In the genomic region with DNA sequence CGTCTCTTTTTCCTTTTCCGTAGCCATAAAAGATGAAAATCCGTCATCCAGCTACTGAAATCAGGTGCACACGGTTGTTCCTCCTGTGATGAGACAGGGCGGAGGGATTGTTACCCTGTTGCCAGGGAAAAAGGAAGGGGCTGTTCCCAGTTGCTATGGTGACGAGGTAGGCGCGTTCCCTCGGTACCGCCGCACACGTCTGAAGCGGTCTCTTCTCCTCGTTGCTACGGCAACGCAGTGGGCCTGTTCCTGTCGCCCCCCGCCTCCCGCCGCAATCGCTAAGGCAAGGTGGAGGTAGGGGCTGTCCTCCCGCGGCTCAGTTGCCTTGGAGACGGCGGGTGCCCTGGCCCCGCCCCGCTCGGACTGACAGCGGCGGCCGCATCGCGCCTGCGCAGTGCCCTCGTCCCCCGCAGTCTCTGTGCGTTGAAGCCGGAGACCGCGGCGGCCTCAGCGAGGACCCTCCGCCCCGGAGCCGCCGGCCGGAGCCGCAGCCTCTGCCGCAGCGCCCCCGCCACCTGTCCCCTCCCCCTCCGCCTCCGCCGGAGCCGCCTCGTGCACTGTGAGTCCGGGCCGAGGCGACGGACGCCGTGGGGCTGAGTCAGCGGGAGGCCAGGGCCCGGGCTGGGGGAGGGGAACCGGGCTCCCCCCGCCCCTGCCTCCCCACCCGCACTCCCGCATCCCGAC, we compare ENCODE assay signal across 1 cellular context.
A peak's percentile ranks its signal among the peaks of the same experiment; 100 is the strongest.
TF ChIP-seq lines count a peak whose summit lies in the region.

A gene (plus strand): TSS at position 394 of the 684 bp plus-strand sequence. CDS start 51,582 bp downstream, outside the sequence.

TF ChIP-seq in K562, 482 proteins besides CTCF, POLR2A, EP300 and RAD21 (continued from another document and continues in another):
- TF ChIP-seq, protein P1, sequence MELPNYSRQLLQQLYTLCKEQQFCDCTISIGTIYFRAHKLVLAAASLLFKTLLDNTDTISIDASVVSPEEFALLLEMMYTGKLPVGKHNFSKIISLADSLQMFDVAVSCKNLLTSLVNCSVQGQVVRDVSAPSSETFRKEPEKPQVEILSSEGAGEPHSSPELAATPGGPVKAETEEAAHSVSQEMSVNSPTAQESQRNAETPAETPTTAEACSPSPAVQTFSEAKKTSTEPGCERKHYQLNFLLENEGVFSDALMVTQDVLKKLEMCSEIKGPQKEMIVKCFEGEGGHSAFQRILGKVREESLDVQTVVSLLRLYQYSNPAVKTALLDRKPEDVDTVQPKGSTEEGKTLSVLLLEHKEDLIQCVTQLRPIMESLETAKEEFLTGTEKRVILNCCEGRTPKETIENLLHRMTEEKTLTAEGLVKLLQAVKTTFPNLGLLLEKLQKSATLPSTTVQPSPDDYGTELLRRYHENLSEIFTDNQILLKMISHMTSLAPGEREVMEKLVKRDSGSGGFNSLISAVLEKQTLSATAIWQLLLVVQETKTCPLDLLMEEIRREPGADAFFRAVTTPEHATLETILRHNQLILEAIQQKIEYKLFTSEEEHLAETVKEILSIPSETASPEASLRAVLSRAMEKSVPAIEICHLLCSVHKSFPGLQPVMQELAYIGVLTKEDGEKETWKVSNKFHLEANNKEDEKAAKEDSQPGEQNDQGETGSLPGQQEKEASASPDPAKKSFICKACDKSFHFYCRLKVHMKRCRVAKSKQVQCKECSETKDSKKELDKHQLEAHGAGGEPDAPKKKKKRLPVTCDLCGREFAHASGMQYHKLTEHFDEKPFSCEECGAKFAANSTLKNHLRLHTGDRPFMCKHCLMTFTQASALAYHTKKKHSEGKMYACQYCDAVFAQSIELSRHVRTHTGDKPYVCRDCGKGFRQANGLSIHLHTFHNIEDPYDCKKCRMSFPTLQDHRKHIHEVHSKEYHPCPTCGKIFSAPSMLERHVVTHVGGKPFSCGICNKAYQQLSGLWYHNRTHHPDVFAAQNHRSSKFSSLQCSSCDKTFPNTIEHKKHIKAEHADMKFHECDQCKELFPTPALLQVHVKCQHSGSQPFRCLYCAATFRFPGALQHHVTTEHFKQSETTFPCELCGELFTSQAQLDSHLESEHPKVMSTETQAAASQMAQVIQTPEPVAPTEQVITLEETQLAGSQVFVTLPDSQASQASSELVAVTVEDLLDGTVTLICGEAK (IDR thresholded peaks at IDR 0.05), result peak; percentile 45; the same call in 1 of the 2 replicates
- TF ChIP-seq, protein P1 (CRISPR knock-in tag; IDR thresholded peaks at IDR 0.05), result no peak
- TF ChIP-seq L3MBTL2 (IDR thresholded peaks at IDR 0.05) (peak; percentile 65), RB1 (IDR thresholded peaks at IDR 0.05; ENCODE audit: low read depth) (peak; percentile 68; the same call in 1 of the 2 replicates), ZFX (CRISPR knock-in tag; IDR thresholded peaks at IDR 0.05) (peak; percentile 66; the same call in 1 of the 2 replicates), TAL1 (IDR thresholded peaks at IDR 0.05) (no peak), ATF1 (CRISPR knock-in tag; IDR thresholded peaks at IDR 0.05) (no peak), ATF1 (tag; IDR thresholded peaks at IDR 0.05) (0 out of 2 replicates have a peak, but pooled peaks have one; percentile 15), ERF (CRISPR knock-in tag; IDR thresholded peaks at IDR 0.05) (0 out of 2 replicates have a peak, but pooled peaks have one; percentile 55), ZNF282 (CRISPR knock-in tag; IDR thresholded peaks at IDR 0.05) (no peak), ZNF146 (CRISPR knock-in tag; IDR thresholded peaks at IDR 0.05; ENCODE audit: unreplicated experiment) (no peak), MAZ (CRISPR knock-in tag; conservative IDR thresholded peaks at IDR 0.05 in 1 of 2, IDR thresholded peaks at IDR 0.05 in 1 of 2) (peak; percentile 81; a peak in 3 of 4 replicates), MEIS2 (IDR thresholded peaks at IDR 0.05; ENCODE audit: partially characterized antibody) (peak; percentile 61), KDM4B (IDR thresholded peaks at IDR 0.05; ENCODE audit: borderline replicate concordance in 2 of 2, low read depth in 1 of 2) (0 out of 4 replicates have a peak, but pooled peaks of 1 of the 2 experiments have one; percentile 14), HNRNPK (IDR thresholded peaks at IDR 0.05; ENCODE audit: low read depth, low read length, poor library complexity, severe bottlenecking) (peak; percentile 95), NFE2L1 (tag; IDR thresholded peaks at IDR 0.05; ENCODE audit: borderline replicate concordance, low read depth) (no peak), MYNN (IDR thresholded peaks at IDR 0.05) (peak; percentile 92; the same call in 1 of the 2 replicates), MYNN (CRISPR knock-in tag; IDR thresholded peaks at IDR 0.05) (no peak), RCOR1 (IDR thresholded peaks at IDR 0.05; ENCODE audit: borderline replicate concordance in 1 of 2, low read depth in 2 of 2, low read length in 2 of 2) (peak in 1 of 2 experiments; percentile 57; a peak in 1 of 4 replicates), TCF7L2 (IDR thresholded peaks at IDR 0.05; ENCODE audit: low read depth, low read length) (no peak), CTBP1 (IDR thresholded peaks at IDR 0.05; ENCODE audit: borderline replicate concordance) (peak; percentile 78; the same call in 1 of the 2 replicates), KLF10 (CRISPR knock-in tag; IDR thresholded peaks at IDR 0.05) (no peak), SPI1 (IDR thresholded peaks at IDR 0.05; ENCODE audit: borderline replicate concordance, low read depth, low read length) (peak; percentile 68; the same call in 1 of the 2 replicates)
- TF ChIP-seq, protein P2, sequence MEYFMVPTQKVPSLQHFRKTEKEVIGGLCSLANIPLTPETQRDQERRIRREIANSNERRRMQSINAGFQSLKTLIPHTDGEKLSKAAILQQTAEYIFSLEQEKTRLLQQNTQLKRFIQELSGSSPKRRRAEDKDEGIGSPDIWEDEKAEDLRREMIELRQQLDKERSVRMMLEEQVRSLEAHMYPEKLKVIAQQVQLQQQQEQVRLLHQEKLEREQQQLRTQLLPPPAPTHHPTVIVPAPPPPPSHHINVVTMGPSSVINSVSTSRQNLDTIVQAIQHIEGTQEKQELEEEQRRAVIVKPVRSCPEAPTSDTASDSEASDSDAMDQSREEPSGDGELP (CRISPR knock-in tag; IDR thresholded peaks at IDR 0.05; ENCODE audit: borderline replicate concordance), result 0 out of 2 replicates have a peak, but pooled peaks have one; percentile 23
- TF ChIP-seq, protein P3, sequence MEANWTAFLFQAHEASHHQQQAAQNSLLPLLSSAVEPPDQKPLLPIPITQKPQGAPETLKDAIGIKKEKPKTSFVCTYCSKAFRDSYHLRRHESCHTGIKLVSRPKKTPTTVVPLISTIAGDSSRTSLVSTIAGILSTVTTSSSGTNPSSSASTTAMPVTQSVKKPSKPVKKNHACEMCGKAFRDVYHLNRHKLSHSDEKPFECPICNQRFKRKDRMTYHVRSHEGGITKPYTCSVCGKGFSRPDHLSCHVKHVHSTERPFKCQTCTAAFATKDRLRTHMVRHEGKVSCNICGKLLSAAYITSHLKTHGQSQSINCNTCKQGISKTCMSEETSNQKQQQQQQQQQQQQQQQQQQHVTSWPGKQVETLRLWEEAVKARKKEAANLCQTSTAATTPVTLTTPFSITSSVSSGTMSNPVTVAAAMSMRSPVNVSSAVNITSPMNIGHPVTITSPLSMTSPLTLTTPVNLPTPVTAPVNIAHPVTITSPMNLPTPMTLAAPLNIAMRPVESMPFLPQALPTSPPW (CRISPR knock-in tag; IDR thresholded peaks at IDR 0.05), result peak; percentile 92
- TF ChIP-seq, protein P4, sequence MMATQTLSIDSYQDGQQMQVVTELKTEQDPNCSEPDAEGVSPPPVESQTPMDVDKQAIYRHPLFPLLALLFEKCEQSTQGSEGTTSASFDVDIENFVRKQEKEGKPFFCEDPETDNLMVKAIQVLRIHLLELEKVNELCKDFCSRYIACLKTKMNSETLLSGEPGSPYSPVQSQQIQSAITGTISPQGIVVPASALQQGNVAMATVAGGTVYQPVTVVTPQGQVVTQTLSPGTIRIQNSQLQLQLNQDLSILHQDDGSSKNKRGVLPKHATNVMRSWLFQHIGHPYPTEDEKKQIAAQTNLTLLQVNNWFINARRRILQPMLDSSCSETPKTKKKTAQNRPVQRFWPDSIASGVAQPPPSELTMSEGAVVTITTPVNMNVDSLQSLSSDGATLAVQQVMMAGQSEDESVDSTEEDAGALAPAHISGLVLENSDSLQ (IDR thresholded peaks at IDR 0.05), result peak; percentile 79
- TF ChIP-seq, protein P5, sequence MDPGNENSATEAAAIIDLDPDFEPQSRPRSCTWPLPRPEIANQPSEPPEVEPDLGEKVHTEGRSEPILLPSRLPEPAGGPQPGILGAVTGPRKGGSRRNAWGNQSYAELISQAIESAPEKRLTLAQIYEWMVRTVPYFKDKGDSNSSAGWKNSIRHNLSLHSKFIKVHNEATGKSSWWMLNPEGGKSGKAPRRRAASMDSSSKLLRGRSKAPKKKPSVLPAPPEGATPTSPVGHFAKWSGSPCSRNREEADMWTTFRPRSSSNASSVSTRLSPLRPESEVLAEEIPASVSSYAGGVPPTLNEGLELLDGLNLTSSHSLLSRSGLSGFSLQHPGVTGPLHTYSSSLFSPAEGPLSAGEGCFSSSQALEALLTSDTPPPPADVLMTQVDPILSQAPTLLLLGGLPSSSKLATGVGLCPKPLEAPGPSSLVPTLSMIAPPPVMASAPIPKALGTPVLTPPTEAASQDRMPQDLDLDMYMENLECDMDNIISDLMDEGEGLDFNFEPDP (CRISPR knock-in tag; IDR thresholded peaks at IDR 0.05), result no peak
- TF ChIP-seq, protein P6, sequence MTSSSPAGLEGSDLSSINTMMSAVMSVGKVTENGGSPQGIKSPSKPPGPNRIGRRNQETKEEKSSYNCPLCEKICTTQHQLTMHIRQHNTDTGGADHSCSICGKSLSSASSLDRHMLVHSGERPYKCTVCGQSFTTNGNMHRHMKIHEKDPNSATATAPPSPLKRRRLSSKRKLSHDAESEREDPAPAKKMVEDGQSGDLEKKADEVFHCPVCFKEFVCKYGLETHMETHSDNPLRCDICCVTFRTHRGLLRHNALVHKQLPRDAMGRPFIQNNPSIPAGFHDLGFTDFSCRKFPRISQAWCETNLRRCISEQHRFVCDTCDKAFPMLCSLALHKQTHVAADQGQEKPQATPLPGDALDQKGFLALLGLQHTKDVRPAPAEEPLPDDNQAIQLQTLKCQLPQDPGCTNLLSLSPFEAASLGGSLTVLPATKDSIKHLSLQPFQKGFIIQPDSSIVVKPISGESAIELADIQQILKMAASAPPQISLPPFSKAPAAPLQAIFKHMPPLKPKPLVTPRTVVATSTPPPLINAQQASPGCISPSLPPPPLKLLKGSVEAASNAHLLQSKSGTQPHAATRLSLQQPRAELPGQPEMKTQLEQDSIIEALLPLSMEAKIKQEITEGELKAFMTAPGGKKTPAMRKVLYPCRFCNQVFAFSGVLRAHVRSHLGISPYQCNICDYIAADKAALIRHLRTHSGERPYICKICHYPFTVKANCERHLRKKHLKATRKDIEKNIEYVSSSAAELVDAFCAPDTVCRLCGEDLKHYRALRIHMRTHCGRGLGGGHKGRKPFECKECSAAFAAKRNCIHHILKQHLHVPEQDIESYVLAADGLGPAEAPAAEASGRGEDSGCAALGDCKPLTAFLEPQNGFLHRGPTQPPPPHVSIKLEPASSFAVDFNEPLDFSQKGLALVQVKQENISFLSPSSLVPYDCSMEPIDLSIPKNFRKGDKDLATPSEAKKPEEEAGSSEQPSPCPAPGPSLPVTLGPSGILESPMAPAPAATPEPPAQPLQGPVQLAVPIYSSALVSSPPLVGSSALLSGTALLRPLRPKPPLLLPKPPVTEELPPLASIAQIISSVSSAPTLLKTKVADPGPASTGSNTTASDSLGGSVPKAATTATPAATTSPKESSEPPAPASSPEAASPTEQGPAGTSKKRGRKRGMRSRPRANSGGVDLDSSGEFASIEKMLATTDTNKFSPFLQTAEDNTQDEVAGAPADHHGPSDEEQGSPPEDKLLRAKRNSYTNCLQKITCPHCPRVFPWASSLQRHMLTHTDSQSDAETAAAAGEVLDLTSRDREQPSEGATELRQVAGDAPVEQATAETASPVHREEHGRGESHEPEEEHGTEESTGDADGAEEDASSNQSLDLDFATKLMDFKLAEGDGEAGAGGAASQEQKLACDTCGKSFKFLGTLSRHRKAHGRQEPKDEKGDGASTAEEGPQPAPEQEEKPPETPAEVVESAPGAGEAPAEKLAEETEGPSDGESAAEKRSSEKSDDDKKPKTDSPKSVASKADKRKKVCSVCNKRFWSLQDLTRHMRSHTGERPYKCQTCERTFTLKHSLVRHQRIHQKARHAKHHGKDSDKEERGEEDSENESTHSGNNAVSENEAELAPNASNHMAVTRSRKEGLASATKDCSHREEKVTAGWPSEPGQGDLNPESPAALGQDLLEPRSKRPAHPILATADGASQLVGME (CRISPR knock-in tag; IDR thresholded peaks at IDR 0.05), result peak; percentile 97
- TF ChIP-seq, protein P7, sequence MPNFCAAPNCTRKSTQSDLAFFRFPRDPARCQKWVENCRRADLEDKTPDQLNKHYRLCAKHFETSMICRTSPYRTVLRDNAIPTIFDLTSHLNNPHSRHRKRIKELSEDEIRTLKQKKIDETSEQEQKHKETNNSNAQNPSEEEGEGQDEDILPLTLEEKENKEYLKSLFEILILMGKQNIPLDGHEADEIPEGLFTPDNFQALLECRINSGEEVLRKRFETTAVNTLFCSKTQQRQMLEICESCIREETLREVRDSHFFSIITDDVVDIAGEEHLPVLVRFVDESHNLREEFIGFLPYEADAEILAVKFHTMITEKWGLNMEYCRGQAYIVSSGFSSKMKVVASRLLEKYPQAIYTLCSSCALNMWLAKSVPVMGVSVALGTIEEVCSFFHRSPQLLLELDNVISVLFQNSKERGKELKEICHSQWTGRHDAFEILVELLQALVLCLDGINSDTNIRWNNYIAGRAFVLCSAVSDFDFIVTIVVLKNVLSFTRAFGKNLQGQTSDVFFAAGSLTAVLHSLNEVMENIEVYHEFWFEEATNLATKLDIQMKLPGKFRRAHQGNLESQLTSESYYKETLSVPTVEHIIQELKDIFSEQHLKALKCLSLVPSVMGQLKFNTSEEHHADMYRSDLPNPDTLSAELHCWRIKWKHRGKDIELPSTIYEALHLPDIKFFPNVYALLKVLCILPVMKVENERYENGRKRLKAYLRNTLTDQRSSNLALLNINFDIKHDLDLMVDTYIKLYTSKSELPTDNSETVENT (CRISPR knock-in tag; IDR thresholded peaks at IDR 0.05), result peak; percentile 34; the same call in 1 of the 2 replicates
